Comparison of ENCODE assay signal across 1 cellular context in the genomic region with DNA sequence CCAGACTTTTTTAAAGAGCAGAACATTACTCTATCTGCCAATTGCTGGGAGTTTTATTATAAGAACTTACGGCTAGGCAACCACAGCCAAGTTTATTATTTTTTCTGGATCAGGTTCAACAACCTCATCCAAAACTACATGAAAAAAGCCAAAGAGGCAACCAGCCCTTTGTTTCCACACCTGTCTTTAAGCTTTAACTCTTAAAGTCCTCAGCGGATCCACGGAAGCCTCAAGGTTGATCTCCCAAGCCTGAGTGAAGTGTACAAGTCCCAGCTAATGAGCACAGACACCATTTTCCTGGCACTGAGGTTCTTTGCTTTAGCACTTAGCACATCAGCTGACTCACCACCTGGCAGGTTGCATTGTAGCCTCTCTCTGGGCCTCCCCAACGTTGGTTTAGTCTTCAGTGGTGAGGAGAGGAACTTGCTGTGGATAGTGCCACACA.
TF ChIP-seq lines count a peak whose summit lies in the region.

No MANE protein-coding gene starts in this region.

TF ChIP-seq in HepG2, 621 proteins besides CTCF, POLR2A, EP300 and RAD21 (continued from another document):
- TF ChIP-seq, protein P1, sequence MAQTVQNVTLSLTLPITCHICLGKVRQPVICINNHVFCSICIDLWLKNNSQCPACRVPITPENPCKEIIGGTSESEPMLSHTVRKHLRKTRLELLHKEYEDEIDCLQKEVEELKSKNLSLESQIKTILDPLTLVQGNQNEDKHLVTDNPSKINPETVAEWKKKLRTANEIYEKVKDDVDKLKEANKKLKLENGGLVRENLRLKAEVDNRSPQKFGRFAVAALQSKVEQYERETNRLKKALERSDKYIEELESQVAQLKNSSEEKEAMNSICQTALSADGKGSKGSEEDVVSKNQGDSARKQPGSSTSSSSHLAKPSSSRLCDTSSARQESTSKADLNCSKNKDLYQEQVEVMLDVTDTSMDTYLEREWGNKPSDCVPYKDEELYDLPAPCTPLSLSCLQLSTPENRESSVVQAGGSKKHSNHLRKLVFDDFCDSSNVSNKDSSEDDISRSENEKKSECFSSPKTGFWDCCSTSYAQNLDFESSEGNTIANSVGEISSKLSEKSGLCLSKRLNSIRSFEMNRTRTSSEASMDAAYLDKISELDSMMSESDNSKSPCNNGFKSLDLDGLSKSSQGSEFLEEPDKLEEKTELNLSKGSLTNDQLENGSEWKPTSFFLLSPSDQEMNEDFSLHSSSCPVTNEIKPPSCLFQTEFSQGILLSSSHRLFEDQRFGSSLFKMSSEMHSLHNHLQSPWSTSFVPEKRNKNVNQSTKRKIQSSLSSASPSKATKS (CRISPR knock-in tag; IDR thresholded peaks at IDR 0.05), result no peak
- TF ChIP-seq, protein P2, sequence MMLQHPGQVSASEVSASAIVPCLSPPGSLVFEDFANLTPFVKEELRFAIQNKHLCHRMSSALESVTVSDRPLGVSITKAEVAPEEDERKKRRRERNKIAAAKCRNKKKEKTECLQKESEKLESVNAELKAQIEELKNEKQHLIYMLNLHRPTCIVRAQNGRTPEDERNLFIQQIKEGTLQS (CRISPR knock-in tag; IDR thresholded peaks at IDR 0.05), result no peak
- peak; percentile 52 for TF ChIP-seq RBM22 (optimal IDR thresholded peaks at IDR 0.05; ENCODE audit: low read length)
